ENCODE assay signal across 2 cellular contexts in the genomic region with DNA sequence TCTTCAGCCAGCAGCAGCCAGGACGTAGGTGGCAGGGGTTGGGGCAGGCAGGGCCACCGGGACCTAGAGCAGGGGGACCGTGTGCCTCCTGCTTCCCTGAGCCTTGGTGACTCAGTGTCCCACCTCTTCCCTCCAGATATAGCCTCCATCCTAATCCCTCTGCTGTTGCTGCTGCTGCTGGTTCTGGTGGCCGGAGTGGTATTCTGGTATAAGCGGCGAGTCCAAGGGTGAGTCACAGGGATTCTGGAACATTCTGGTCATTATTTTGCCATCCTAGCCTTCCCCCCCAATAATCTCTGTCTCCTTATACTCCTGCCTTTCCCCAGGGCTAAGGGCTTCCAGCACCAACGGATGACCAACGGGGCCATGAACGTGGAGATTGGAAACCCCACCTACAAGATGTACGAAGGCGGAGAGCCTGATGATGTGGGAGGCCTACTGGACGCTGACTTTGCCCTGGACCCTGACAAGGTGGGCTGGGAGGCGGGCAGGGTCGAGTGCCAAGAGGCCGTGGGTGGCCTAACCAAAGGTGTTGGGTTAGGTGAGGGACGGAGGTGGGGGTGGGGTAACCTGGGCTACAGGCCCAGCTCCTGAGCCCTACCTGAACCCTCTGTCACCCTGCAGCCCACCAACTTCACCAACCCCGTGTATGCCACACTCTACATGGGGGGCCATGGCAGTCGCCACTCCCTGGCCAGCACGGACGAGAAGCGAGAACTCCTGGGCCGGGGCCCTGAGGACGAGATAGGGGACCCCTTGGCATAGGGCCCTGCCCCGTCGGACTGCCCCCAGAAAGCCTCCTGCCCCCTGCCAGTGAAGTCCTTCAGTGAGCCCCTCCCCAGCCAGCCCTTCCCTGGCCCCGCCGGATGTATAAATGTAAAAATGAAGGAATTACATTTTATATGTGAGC.
TF ChIP-seq lines count a peak whose summit lies in the region.

No MANE protein-coding gene starts in this region.

TF ChIP-seq in IMR-90, 13 proteins besides CTCF, POLR2A, EP300 and RAD21:
- TF ChIP-seq NFE2L2 (IDR thresholded peaks at IDR 0.05; ENCODE audit: low read depth, low read length) (no peak), RCOR1 (IDR thresholded peaks at IDR 0.05; ENCODE audit: insufficient replicate concordance, low read length) (no peak), CHD1 (IDR thresholded peaks at IDR 0.05; ENCODE audit: low read depth, low read length) (no peak), MAZ (IDR thresholded peaks at IDR 0.05; ENCODE audit: borderline replicate concordance, low read depth, low read length) (no peak), CEBPB (IDR thresholded peaks at IDR 0.05; ENCODE audit: low read depth, low read length) (no peak), RFX5 (IDR thresholded peaks at IDR 0.05; ENCODE audit: low read depth, low read length) (no peak), FOS (IDR thresholded peaks at IDR 0.05; ENCODE audit: low read depth, low read length) (no peak), MAFK (IDR thresholded peaks at IDR 0.05; ENCODE audit: low read depth, low read length) (no peak), BHLHE40 (IDR thresholded peaks at IDR 0.05; ENCODE audit: low read depth, low read length) (no peak), MXI1 (IDR thresholded peaks at IDR 0.05; ENCODE audit: borderline replicate concordance, low read depth, low read length) (no peak), SMC3 (IDR thresholded peaks at IDR 0.05; ENCODE audit: low read depth, low read length) (no peak)
- TF ChIP-seq, protein P1, sequence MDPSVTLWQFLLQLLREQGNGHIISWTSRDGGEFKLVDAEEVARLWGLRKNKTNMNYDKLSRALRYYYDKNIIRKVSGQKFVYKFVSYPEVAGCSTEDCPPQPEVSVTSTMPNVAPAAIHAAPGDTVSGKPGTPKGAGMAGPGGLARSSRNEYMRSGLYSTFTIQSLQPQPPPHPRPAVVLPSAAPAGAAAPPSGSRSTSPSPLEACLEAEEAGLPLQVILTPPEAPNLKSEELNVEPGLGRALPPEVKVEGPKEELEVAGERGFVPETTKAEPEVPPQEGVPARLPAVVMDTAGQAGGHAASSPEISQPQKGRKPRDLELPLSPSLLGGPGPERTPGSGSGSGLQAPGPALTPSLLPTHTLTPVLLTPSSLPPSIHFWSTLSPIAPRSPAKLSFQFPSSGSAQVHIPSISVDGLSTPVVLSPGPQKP (IDR thresholded peaks at IDR 0.05; ENCODE audit: borderline replicate concordance, low read depth, low read length), result no peak
- TF ChIP-seq, protein P2, sequence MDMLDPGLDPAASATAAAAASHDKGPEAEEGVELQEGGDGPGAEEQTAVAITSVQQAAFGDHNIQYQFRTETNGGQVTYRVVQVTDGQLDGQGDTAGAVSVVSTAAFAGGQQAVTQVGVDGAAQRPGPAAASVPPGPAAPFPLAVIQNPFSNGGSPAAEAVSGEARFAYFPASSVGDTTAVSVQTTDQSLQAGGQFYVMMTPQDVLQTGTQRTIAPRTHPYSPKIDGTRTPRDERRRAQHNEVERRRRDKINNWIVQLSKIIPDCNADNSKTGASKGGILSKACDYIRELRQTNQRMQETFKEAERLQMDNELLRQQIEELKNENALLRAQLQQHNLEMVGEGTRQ (IDR thresholded peaks at IDR 0.05; ENCODE audit: low read depth, low read length), result no peak
TF ChIP-seq in IMR-90: peak in this region for 0.

TF ChIP-seq in K562, 482 proteins besides CTCF, POLR2A, EP300 and RAD21:
- TF ChIP-seq, protein P3, sequence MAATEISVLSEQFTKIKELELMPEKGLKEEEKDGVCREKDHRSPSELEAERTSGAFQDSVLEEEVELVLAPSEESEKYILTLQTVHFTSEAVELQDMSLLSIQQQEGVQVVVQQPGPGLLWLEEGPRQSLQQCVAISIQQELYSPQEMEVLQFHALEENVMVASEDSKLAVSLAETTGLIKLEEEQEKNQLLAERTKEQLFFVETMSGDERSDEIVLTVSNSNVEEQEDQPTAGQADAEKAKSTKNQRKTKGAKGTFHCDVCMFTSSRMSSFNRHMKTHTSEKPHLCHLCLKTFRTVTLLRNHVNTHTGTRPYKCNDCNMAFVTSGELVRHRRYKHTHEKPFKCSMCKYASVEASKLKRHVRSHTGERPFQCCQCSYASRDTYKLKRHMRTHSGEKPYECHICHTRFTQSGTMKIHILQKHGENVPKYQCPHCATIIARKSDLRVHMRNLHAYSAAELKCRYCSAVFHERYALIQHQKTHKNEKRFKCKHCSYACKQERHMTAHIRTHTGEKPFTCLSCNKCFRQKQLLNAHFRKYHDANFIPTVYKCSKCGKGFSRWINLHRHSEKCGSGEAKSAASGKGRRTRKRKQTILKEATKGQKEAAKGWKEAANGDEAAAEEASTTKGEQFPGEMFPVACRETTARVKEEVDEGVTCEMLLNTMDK (IDR thresholded peaks at IDR 0.05; ENCODE audit: borderline replicate concordance, insufficient read depth, low read depth, low read length, poor library complexity, severe bottlenecking), result peak; percentile 45
- TF ChIP-seq L3MBTL2 (IDR thresholded peaks at IDR 0.05), result no peak
TF ChIP-seq in K562: peak in this region for 1.
